ENCODE assay signal across 13 cellular contexts in the genomic region with DNA sequence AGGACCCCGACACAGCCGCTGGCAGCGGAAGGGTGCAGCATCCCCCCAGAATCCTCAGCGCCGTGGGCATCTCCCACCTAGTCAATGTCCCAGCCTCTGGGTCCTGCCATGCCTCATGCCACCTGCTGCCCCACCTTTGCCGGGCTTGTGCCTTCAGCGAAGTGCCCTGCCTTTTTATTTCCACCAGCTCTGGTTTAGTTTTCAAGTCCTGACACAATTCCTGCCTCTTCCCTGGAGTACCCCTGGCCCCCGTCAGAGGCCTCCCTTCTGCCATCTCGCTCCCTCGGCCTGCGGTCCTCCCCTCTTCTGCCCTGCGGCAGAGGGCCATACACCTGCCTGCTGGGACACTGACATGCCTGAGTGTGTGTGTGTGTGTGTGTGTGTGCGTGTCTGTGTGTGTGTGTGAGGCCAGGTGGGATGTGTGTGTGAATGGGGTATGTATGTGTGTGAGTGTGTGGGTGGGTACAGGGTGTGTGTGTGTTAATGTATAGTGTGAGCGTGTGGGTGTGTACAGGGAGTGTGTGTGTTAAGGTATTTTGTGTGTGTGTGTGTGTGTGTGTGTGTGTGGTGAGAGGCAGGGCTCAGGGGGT.
"Had no signal": no experiment of that assay in that cellular context is flagged by ENCODE, and none has a peak within 500 bp of the region (broad histone marks: within the 10 kb centered on the region; RNA-seq: fewer than 3 reads in every experiment).

No MANE protein-coding gene starts in this region.

- H3K4me1 ChIP-seq: sigmoid colon had no signal

- H3K4me3 ChIP-seq: adrenal gland, mucosa of descending colon, sigmoid colon, thoracic aorta had no signal

- ATAC-seq: mucosa of descending colon; stimulated activated naive CD8-positive, alpha-beta T cell treated with anti-CD3 and anti-CD28 coated beads, Interleukin-15, Interleukin-2, amounts not matched to agents 100 U/mL and 50 U/mL, for 24 hours had no signal

- H3K9me3 ChIP-seq: adrenal gland, mucosa of descending colon, sigmoid colon, thoracic aorta had no signal

- H3K27ac ChIP-seq: adrenal gland, sigmoid colon, thoracic aorta had no signal

- H3K36me3 ChIP-seq: adrenal gland, sigmoid colon, thoracic aorta had no signal

- DNase-seq: activated CD4-positive, alpha-beta memory T cell treated with anti-CD3 and anti-CD28 coated beads, Interleukin-2, amount 10 ng/mL, durations not matched to agents 7 days and 5 days; activated naive CD4-positive, alpha-beta T cell treated with anti-CD3 and anti-CD28 coated beads, Interleukin-2, amount 10 ng/mL, durations not matched to agents 7 days and 5 days; adrenal gland; dermis blood vessel endothelial cell; hypothalamus; mucosa of descending colon; natural killer cell; nucleus accumbens; sigmoid colon; stimulated activated CD4-positive, alpha-beta T cell treated with anti-CD3 and anti-CD28 coated beads, Interleukin-2, amount 100 ng/mL, for 48 hours; stimulated activated naive CD8-positive, alpha-beta T cell treated with anti-CD3 and anti-CD28 coated beads, Interleukin-15, Interleukin-2, amounts not matched to agents 100 U/mL and 50 U/mL, for 24 hours; SW 1271 had no signal

- H3K27me3 ChIP-seq: adrenal gland, sigmoid colon had no signal
